18 cellular contexts compared by ENCODE assay signal in the genomic region with DNA sequence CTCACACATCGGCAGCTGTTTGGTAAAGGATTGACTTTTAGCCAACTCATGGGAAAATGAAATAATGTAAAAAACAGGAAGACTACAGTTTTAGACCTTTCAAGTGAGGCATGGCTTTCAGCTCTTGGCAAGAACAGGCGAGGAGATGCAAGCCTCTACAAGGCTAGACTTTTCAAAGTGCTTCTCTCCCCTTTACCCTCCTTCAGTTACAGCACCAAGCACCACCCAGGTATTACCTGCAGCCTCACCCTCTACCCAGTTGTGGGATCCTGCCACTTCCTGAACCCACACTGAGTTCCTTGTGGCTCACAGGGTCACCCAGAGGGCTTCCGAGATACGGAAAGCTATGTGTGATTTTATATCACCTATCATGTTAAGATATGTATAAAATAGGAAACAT. TPM values are rescaled to one million over a fixed set of nuclear protein-coding genes. Genes with fewer than 3 reads are reported as not detected.
DNase-seq lines count a peak whose midpoint lies in the region; ATAC-seq and TF ChIP-seq lines count a peak whose summit lies in the region.
"Had no signal": no experiment of that assay in that cellular context is flagged by ENCODE, and none has a peak within 500 bp of the region (broad histone marks: within the 10 kb centered on the region; RNA-seq: fewer than 3 reads in every experiment).

No MANE protein-coding gene starts in this region.

- H3K79me2 ChIP-seq in PC-9 (ENCODE audit: low read depth): no peaks in the 10 kb centered on the region

- in situ Hi-C loops in GM13977 (cut with MboI; ENCODE audit: low pct_unique_long_range_greater_than_20kb, low sequenced_read_pairs, unreplicated experiment): no loop called here

- DNase-seq in Calu3 (peak; percentile 65), PC-9 (peak; percentile 52 to 89), left colon (peak; percentile 38 to 70), body of pancreas (no peak), GM13977 (ENCODE audit: low spot score) (no peak)
- DNase-seq in naive thymus-derived CD4-positive, alpha-beta T cell: no peak
- no peak for DNase-seq in NK-92 treated with Interleukin-12 subunit alpha and Interleukin-12 subunit beta, amount 100 ng/mL, for 24 hours (lab: John Stamatoyannopoulos, UW)
- DNase-seq: 8988T; AML-193; CD4-positive, alpha-beta T cell; DMS79; H7 had no signal

- ATAC-seq in left colon (peak; percentile 99), body of pancreas (no peak)
- no peak for ATAC-seq in naive thymus-derived CD4-positive, alpha-beta T cell
- ATAC-seq: GM12878, GM23338 had no signal

- intact Hi-C loops in Calu3 (cut with micrococcal nuclease; ENCODE audit: unreplicated experiment) (no loop called here), PC-9 (cut with micrococcal nuclease; ENCODE audit: unreplicated experiment) (no loop called here), left colon (cut with DNase I, micrococcal nuclease) (no loop called here), body of pancreas (cut with DNase I) (no loop called here)
- intact Hi-C loops in naive thymus-derived CD4-positive, alpha-beta T cell (cut with micrococcal nuclease): no loop called here

- H3K27me3 ChIP-seq in PC-9 (ENCODE audit: insufficient read depth, low read depth) (no peaks in the 10 kb centered on the region), esophagus (ENCODE audit: control insufficient read depth in 1 of 2, insufficient read depth in 2 of 2, low read length in 2 of 2) (no peaks in the 10 kb centered on the region), body of pancreas (no peaks in the 10 kb centered on the region)
- no peaks in the 10 kb centered on the region for H3K27me3 ChIP-seq in naive thymus-derived CD4-positive, alpha-beta T cell (ENCODE audit: control insufficient read depth in 2 of 2, insufficient read depth in 2 of 2, low read length in 2 of 2)
- H3K27me3 ChIP-seq: BLaER1 treated with 17β-estradiol and CSF1 and Interleukin-3, amounts not matched to agents 10 nM and 100 nM had no signal

- POLR2A ChIA-PET in PC-9 (lab: Charles Lee; ENCODE audit: unreplicated experiment): no interaction called here
- POLR2A ChIA-PET in naive thymus-derived CD4-positive, alpha-beta T cell (lab: Charles Lee): no interaction called here

- H3K9me3 Mint-ChIP-seq in Calu3 (ENCODE audit: low read depth, unreplicated experiment): peaks cover 6% of the 10 kb centered on the region
- peaks cover 6 to 19% (median 14%) of the 10 kb centered on the region in 11 donors for H3K9me3 Mint-ChIP-seq in naive thymus-derived CD4-positive, alpha-beta T cell

- H3K4me1 ChIP-seq in PC-9 (replicated peaks; ENCODE audit: insufficient read depth) (peaks cover 47% of the 10 kb centered on the region), esophagus (ENCODE audit: control insufficient read depth in 2 of 2, insufficient read depth in 2 of 2, low read length in 1 of 2) (no peaks in the 10 kb centered on the region), body of pancreas (no peaks in the 10 kb centered on the region)
- H3K4me1 ChIP-seq in naive thymus-derived CD4-positive, alpha-beta T cell (ENCODE audit: control insufficient read depth in 2 of 2, insufficient read depth in 2 of 2, low read length in 2 of 2): no peaks in the 10 kb centered on the region
- H3K4me1 ChIP-seq: BLaER1 treated with 17β-estradiol and CSF1 and Interleukin-3, amounts not matched to agents 10 nM and 100 nM had no signal

- H3K36me3 ChIP-seq in PC-9 (ENCODE audit: low read depth) (no peaks in the 10 kb centered on the region), esophagus (ENCODE audit: control insufficient read depth in 2 of 2, insufficient read depth in 2 of 2, low read length in 1 of 2) (no peaks in the 10 kb centered on the region), body of pancreas (replicated peaks in 1 of 2; ENCODE audit: insufficient read depth in 1 of 2, low read depth in 2 of 2) (no peaks in the 10 kb centered on the region)
- H3K36me3 ChIP-seq in naive thymus-derived CD4-positive, alpha-beta T cell (ENCODE audit: control insufficient read depth in 2 of 3, insufficient read depth in 3 of 3, low read length in 3 of 3): no peaks in the 10 kb centered on the region
- H3K36me3 ChIP-seq: BLaER1 treated with 17β-estradiol and CSF1 and Interleukin-3, amounts not matched to agents 10 nM and 100 nM had no signal

- peaks cover 14% of the 10 kb centered on the region for H3K9me3 ChIP-seq in PC-9 (ENCODE audit: insufficient read depth, low read depth)
- peaks cover 0 to 2% of the 10 kb centered on the region in 2 donors for H3K9me3 ChIP-seq in esophagus (ENCODE audit: control insufficient read depth in 2 of 2, insufficient read depth in 1 of 2, low read depth in 1 of 2, low read length in 1 of 2)
- no peaks in the 10 kb centered on the region for H3K9me3 ChIP-seq in naive thymus-derived CD4-positive, alpha-beta T cell (ENCODE audit: control insufficient read depth in 2 of 3, low read length in 3 of 3)
- peaks cover 0 to 2% (median 0%) of the 10 kb centered on the region in 3 donors for H3K9me3 ChIP-seq in body of pancreas

- no peaks in the 10 kb centered on the region for H3K36me3 Mint-ChIP-seq in Calu3 (ENCODE audit: insufficient read depth, unreplicated experiment)
- H3K36me3 Mint-ChIP-seq in naive thymus-derived CD4-positive, alpha-beta T cell: peaks cover 0 to 11% (median 6%) of the 10 kb centered on the region in 5 donors

- H3K27ac ChIP-seq in PC-9: peak overlapping the region; percentile 75
- peak overlapping the region; percentile 20 to 52 for H3K27ac ChIP-seq in esophagus (ENCODE audit: low read depth in 2 of 2, low read length in 1 of 2)
- H3K27ac ChIP-seq in naive thymus-derived CD4-positive, alpha-beta T cell (ENCODE audit: low read depth, low read length): no peak overlapping the region
- H3K27ac ChIP-seq in body of pancreas: no peak overlapping the region
- H3K27ac ChIP-seq: BLaER1 treated with 17β-estradiol and CSF1 and Interleukin-3, amounts not matched to agents 10 nM and 100 nM; HL-60 had no signal

- peak overlapping the region; percentile 50 for H3K27ac Mint-ChIP-seq in Calu3 (ENCODE audit: unreplicated experiment)
- H3K27ac Mint-ChIP-seq in naive thymus-derived CD4-positive, alpha-beta T cell: no peak overlapping the region
- H3K27ac Mint-ChIP-seq: CD4-positive, alpha-beta T cell; GM23338 had no signal

- 41 to 60% methylated on average over 4 of the region's 4 CpGs for WGBS in esophagus, 2 donors
- whole genome bisulfite sequencing in body of pancreas, 2 donors: 64 to 75% methylated on average over 4 of the region's 4 CpGs

- H2AFZ ChIP-seq in PC-9: peak overlapping the region; percentile 28
- H2AFZ ChIP-seq: GM23338 had no signal

- H3K9me2 ChIP-seq in PC-9 (ENCODE audit: insufficient read depth): no peaks in the 10 kb centered on the region

- no peak for TF ChIP-seq POLR2A in body of pancreas (IDR thresholded peaks at IDR 0.05)

- H3K4me3 ChIP-seq in PC-9 (peak overlapping the region; percentile 7; the same call in 1 of the 2 replicates), esophagus (ENCODE audit: low read depth in 1 of 2, low read length in 2 of 2) (no peak overlapping the region), body of pancreas (no peak overlapping the region)
- no peak overlapping the region for H3K4me3 ChIP-seq in naive thymus-derived CD4-positive, alpha-beta T cell (ENCODE audit: low read length)
- H3K4me3 ChIP-seq: BLaER1 treated with 17β-estradiol and CSF1 and Interleukin-3, amounts not matched to agents 10 nM and 100 nM; GM12878; GM23338 had no signal

- no peaks in the 10 kb centered on the region for H3K27me3 Mint-ChIP-seq in Calu3 (ENCODE audit: unreplicated experiment)
- H3K27me3 Mint-ChIP-seq in naive thymus-derived CD4-positive, alpha-beta T cell: peaks cover 18 to 33% (median 21%) of the 10 kb centered on the region in 5 donors

- peaks cover 41% of the 10 kb centered on the region for H3K4me1 Mint-ChIP-seq in Calu3 (ENCODE audit: low read depth, unreplicated experiment)
- no peaks in the 10 kb centered on the region for H3K4me1 Mint-ChIP-seq in naive thymus-derived CD4-positive, alpha-beta T cell
- H3K4me1 Mint-ChIP-seq: GM23338 had no signal

- TF ChIP-seq CTCF in Calu3 (IDR thresholded peaks at IDR 0.05; ENCODE audit: unreplicated experiment) (no peak), PC-9 (conservative IDR thresholded peaks at IDR 0.05) (no peak), body of pancreas (IDR thresholded peaks at IDR 0.05) (no peak), GM13977 (IDR thresholded peaks at IDR 0.05; ENCODE audit: extremely low read depth, insufficient read depth, missing control alignments) (no peak)

- H3K4me3 Mint-ChIP-seq in Calu3 (ENCODE audit: low read depth, unreplicated experiment): peak overlapping the region; percentile 28
- H3K4me3 Mint-ChIP-seq in naive thymus-derived CD4-positive, alpha-beta T cell: no peak overlapping the region
- H3K4me3 Mint-ChIP-seq: CD4-positive, alpha-beta T cell; GM23338 had no signal

- H3F3A ChIP-seq in PC-9 (ENCODE audit: insufficient read depth, low read depth): peaks cover 24% of the 10 kb centered on the region

- peak overlapping the region; percentile 58 for H3K4me2 ChIP-seq in PC-9
- H3K4me2 ChIP-seq: BLaER1 treated with 17β-estradiol and CSF1 and Interleukin-3, amounts not matched to agents 10 nM and 100 nM; GM23338 had no signal

- BruUV-seq in Calu3 (replicated peaks; lab: Mats Ljungman, UMichigan): no TSS peak
- no TSS peak for BruUV-seq in PC-9 (replicated peaks; lab: Mats Ljungman, UMichigan)

- CTCF ChIA-PET in Calu3 (lab: Charles Lee): no interaction called here
- CTCF ChIA-PET in PC-9 (lab: Charles Lee): interaction anchor here (0.6 kb wide), 1 partner anchor 44 kb away, joined by 3 read pairs; no protein-coding TSS in a partner anchor
- CTCF ChIA-PET in naive thymus-derived CD4-positive, alpha-beta T cell (lab: Charles Lee): no interaction called here

- no peaks in the 10 kb centered on the region for H4K20me1 ChIP-seq in PC-9 (ENCODE audit: insufficient read depth)
- H4K20me1 ChIP-seq: BLaER1 treated with 17β-estradiol and CSF1 and Interleukin-3, amounts not matched to agents 10 nM and 100 nM had no signal

RNA-seq across cellular contexts. Expression of a gene that starts 14.7 kb away (rescaled TPM):
- 107 and 120 TPM in 2 replicates for total RNA-seq in Calu3 (2022)
- not detected in 2 replicates for total RNA-seq in PC-9 (2021)
- polyA plus RNA-seq in esophagus: 10 to 100 TPM in 1 of 2 donors, 1 to 10 TPM in 1; 9.1 to 10.8 TPM
- total RNA-seq in left colon: 100 to 1,000 TPM in 1 of 2 donors, 10 to 100 TPM in 1; 84.8 to 112 TPM
- total RNA-seq in naive thymus-derived CD4-positive, alpha-beta T cell: not detected
- not detected for polyA plus RNA-seq in naive thymus-derived CD4-positive, alpha-beta T cell
- total RNA-seq in body of pancreas: under 1 TPM; 0.52 to 0.99 TPM
- total RNA-seq: CD4-positive, alpha-beta T cell; G401; GM12878; GM23338; H7 had no signal
- polyA plus RNA-seq: GM12878, GM23338 had no signal

RNA-seq across cellular contexts. Expression of a gene that starts 20.7 kb away (rescaled TPM):
- 3.5 and 4.3 TPM in 2 replicates for total RNA-seq in Calu3 (2022)
- not detected in 2 replicates for total RNA-seq in PC-9 (2021)
- polyA plus RNA-seq in esophagus: under 1 TPM; 0.01 to 0.31 TPM
- total RNA-seq in left colon: 1 to 10 TPM; 4.1 to 5.2 TPM
- total RNA-seq in naive thymus-derived CD4-positive, alpha-beta T cell: not detected
- not detected for polyA plus RNA-seq in naive thymus-derived CD4-positive, alpha-beta T cell
- total RNA-seq in body of pancreas: not detected
- total RNA-seq: CD4-positive, alpha-beta T cell; G401; GM12878; GM23338; H7 had no signal
- polyA plus RNA-seq: GM23338 had no signal

RNA-seq across cellular contexts. Expression of a gene that starts 30.7 kb away (rescaled TPM):
- total RNA-seq in Calu3 (2022) (7.2 and 7.8 TPM in 2 replicates), PC-9 (2021) (20.3 and 26.7 TPM in 2 replicates), left colon (1 to 10 TPM; 5.6 to 6.8 TPM), body of pancreas (not detected)
- 10 to 100 TPM; 28.8 to 54.2 TPM for polyA plus RNA-seq in esophagus
- not detected for total RNA-seq in naive thymus-derived CD4-positive, alpha-beta T cell
- polyA plus RNA-seq in naive thymus-derived CD4-positive, alpha-beta T cell: not detected
- total RNA-seq: CD4-positive, alpha-beta T cell; G401; GM12878; GM23338; H7 had no signal
- polyA plus RNA-seq: GM12878, GM23338 had no signal

RNA-seq across cellular contexts. Expression of a gene that starts 33.5 kb away (rescaled TPM):
- not detected in 2 replicates for total RNA-seq in Calu3 (2022)
- 0.17 and 0.20 TPM in 2 replicates for total RNA-seq in PC-9 (2021)
- polyA plus RNA-seq in esophagus: 1 to 10 TPM in 1 of 2 donors, under 1 TPM in 1; 0.39 to 2.8 TPM
- 10 to 100 TPM; 19.3 to 25.1 TPM for total RNA-seq in left colon
- not detected for total RNA-seq in naive thymus-derived CD4-positive, alpha-beta T cell
- polyA plus RNA-seq in naive thymus-derived CD4-positive, alpha-beta T cell: not detected
- total RNA-seq in body of pancreas: not detected
- total RNA-seq: CD4-positive, alpha-beta T cell; G401; GM12878; H7 had no signal
- polyA plus RNA-seq: GM12878, GM23338 had no signal

RNA-seq across cellular contexts. Expression of a gene that starts 41.7 kb away (rescaled TPM):
- total RNA-seq in Calu3 (2022): 98.0 and 116 TPM in 2 replicates
- 549 and 643 TPM in 2 replicates for total RNA-seq in PC-9 (2021)
- 10 to 100 TPM in 1 of 2 donors, 1 to 10 TPM in 1; 4.8 to 22.4 TPM for polyA plus RNA-seq in esophagus
- total RNA-seq in left colon: 10 to 100 TPM in 1 of 2 donors, 1 to 10 TPM in 1; 6.4 to 10.2 TPM
- total RNA-seq in naive thymus-derived CD4-positive, alpha-beta T cell: not detected
- not detected for polyA plus RNA-seq in naive thymus-derived CD4-positive, alpha-beta T cell
- total RNA-seq in body of pancreas: under 1 TPM in 1 of 2 donors, not detected in 1; 0.33 TPM
- total RNA-seq: CD4-positive, alpha-beta T cell; G401; GM12878; GM23338; H7 had no signal
- polyA plus RNA-seq: GM12878, GM23338 had no signal

Comparison
In these comparisons a context has a peak if more than half of its experiments do, and no peak if none do; other contexts are left out.
1. DNase-seq: peak in Calu3 (single experiment), PC-9 (2 of 2) and left colon (2 of 2); none in naive thymus-derived CD4-positive, alpha-beta T cell (0 of 9), body of pancreas (0 of 4), NK-92 treated with Interleukin-12 subunit alpha and Interleukin-12 subunit beta, amount 100 ng/mL, for 24 hours (single experiment) and GM13977 (single experiment).
2. H3K27ac ChIP-seq: peak in PC-9 (single experiment) and esophagus (2 of 2); none in naive thymus-derived CD4-positive, alpha-beta T cell (single experiment) and body of pancreas (0 of 4).
3. RNA of a gene that starts 14.7 kb away (total RNA-seq): 84.8 to 112 TPM in left colon and 107 to 120 TPM in Calu3; 0.52 to 0.99 TPM in body of pancreas, not detected in PC-9 and not detected in naive thymus-derived CD4-positive, alpha-beta T cell; every median in the first group is over 10 times any median in the second.